10 cellular contexts compared by ENCODE assay signal in genomic region chr20:36097331-36097730, GRCh38. TPM values are rescaled to one million over a fixed set of nuclear protein-coding genes. Genes with fewer than 3 reads are reported as not detected.
A peak's percentile ranks its signal among the peaks of the same experiment; 100 is the strongest.
DNase-seq lines count a peak whose midpoint lies in the region; ATAC-seq and TF ChIP-seq lines count a peak whose summit lies in the region.
"Had no signal": no experiment of that assay in that cellular context is flagged by ENCODE, and none has a peak within 500 bp of the region (broad histone marks: within the 10 kb centered on the region; RNA-seq: fewer than 3 reads in every experiment).

No MANE protein-coding gene starts in this region.

- CTCF ChIA-PET in IMR-90 (lab: Yijun Ruan, JAX) = no interaction called here

- WGBS in IMR-90 (ENCODE audit: extremely low coverage in 2 of 2, insufficient read length in 1 of 2), 2 experiments = 83% methylated on average over 1 of the region's 2 CpGs; no CpG with 5 or more reads in 1 of the 2 experiments
- WGBS in smooth muscle cell (ENCODE audit: low lambda C conversion rate) = 64% methylated on average over 2 of the region's 2 CpGs

- no peak overlapping the region for H2BK15ac ChIP-seq in IMR-90 (ENCODE audit: low read depth, low read length)

- intact Hi-C loops in IMR-90 (cut with micrococcal nuclease) (no loop called here), mucosa of descending colon (cut with DNase I, micrococcal nuclease) (no loop called here)

- no peak overlapping the region for H2BK20ac ChIP-seq in IMR-90 (ENCODE audit: low read depth, low read length)

- no peaks in the 10 kb centered on the region for H3F3A ChIP-seq in smooth muscle cell (ENCODE audit: low read depth)

- no peak overlapping the region for H4K91ac ChIP-seq in IMR-90 (ENCODE audit: insufficient read depth, low read depth, low read length)

- dilution Hi-C loops in IMR-90 (cut with HindIII; ENCODE audit: low sequenced_read_pairs, unreplicated experiment) = no loop called here

- H3K4me1 ChIP-seq in IMR-90 (ENCODE audit: control insufficient read depth, insufficient read depth, low read length) (peaks cover 7% of the 10 kb centered on the region; the same call in 1 of the 2 replicates), mucosa of descending colon (ENCODE audit: low read depth) (peaks cover 59% of the 10 kb centered on the region), smooth muscle cell (ENCODE audit: low read depth) (peaks cover 23% of the 10 kb centered on the region)

- no peak overlapping the region for H3K14ac ChIP-seq in IMR-90 (replicated peaks; ENCODE audit: low read depth, low read length)

- H3K18ac ChIP-seq in IMR-90 (ENCODE audit: low read depth, low read length) = no peak overlapping the region

- in situ Hi-C loops in IMR-90 (cut with MboI; ENCODE audit: low sequenced_read_pairs) = no loop called here

- H3K79me1 ChIP-seq in IMR-90 (ENCODE audit: low read depth in 1 of 2, low read length in 2 of 2) = no peaks in the 10 kb centered on the region

- TF ChIP-seq POLR2A in IMR-90 (IDR thresholded peaks at IDR 0.05; ENCODE audit: low read depth, low read length) = no peak

- no peak overlapping the region for H3K9ac ChIP-seq in IMR-90 (ENCODE audit: low read depth, low read length)
- H3K9ac ChIP-seq in smooth muscle cell (ENCODE audit: low read depth) = no peak overlapping the region

- H3K9me3 ChIP-seq in IMR-90 (ENCODE audit: control insufficient read depth, insufficient read depth, low read length) (no peaks in the 10 kb centered on the region), mucosa of descending colon (no peaks in the 10 kb centered on the region), smooth muscle cell (replicated peaks; ENCODE audit: low read depth) (no peaks in the 10 kb centered on the region)

- H3K56ac ChIP-seq in IMR-90 (ENCODE audit: extremely low read depth, insufficient read depth, low read length) = no peak overlapping the region

- H3K9me1 ChIP-seq in IMR-90 (ENCODE audit: insufficient read depth, low read length) = peaks cover 8% of the 10 kb centered on the region; the same call in 1 of the 2 replicates

- TF ChIP-seq RAD21 in IMR-90 (IDR thresholded peaks at IDR 0.05; ENCODE audit: low read length) = no peak

- no peaks in the 10 kb centered on the region for H3K36me3 ChIP-seq in IMR-90 (ENCODE audit: control insufficient read depth, insufficient read depth, low read length)
- no peaks in the 10 kb centered on the region for H3K36me3 ChIP-seq in mucosa of descending colon (ENCODE audit: low read depth)
- no peaks in the 10 kb centered on the region for H3K36me3 ChIP-seq in smooth muscle cell (ENCODE audit: low read depth)

- ATAC-seq in IMR-90 (ENCODE audit: low read depth) (peak; percentile 21), mucosa of descending colon (peak; percentile 55)
- ATAC-seq: effector memory CD8-positive, alpha-beta T cell had no signal

- no peak overlapping the region for H3K4ac ChIP-seq in IMR-90 (ENCODE audit: low read depth, low read length)

- H2AK9ac ChIP-seq in IMR-90 (replicated peaks; ENCODE audit: low read depth, low read length, poor library complexity) = no peak overlapping the region

- no peak overlapping the region for H3K4me2 ChIP-seq in IMR-90 (ENCODE audit: low read depth, low read length)
- no peak overlapping the region for H3K4me2 ChIP-seq in smooth muscle cell

- H4K5ac ChIP-seq in IMR-90 (ENCODE audit: low read depth, low read length) = no peak overlapping the region

- H3K27me3 ChIP-seq in IMR-90 (ENCODE audit: control insufficient read depth, insufficient read depth, low read length) = peaks cover 27% of the 10 kb centered on the region
- H3K27me3 ChIP-seq in smooth muscle cell (ENCODE audit: low read depth) = peaks cover 25% of the 10 kb centered on the region

- H3K79me2 ChIP-seq in smooth muscle cell (ENCODE audit: low read depth) = no peaks in the 10 kb centered on the region

- H3K27ac ChIP-seq in IMR-90 (ENCODE audit: insufficient read depth, low read length) = no peak overlapping the region
- H3K27ac ChIP-seq in smooth muscle cell (ENCODE audit: low read depth) = no peak overlapping the region

- H3K4me3 ChIP-seq in IMR-90 (ENCODE audit: insufficient read depth, low read depth, low read length) (no peak overlapping the region), choroid plexus epithelial cell (ENCODE audit: low read depth, low read length) (no peak overlapping the region), mucosa of descending colon (no peak overlapping the region), smooth muscle cell (no peak overlapping the region)

- H2AFZ ChIP-seq in IMR-90 (replicated peaks; ENCODE audit: low read length, poor library complexity) = no peak overlapping the region
- H2AFZ ChIP-seq in smooth muscle cell (ENCODE audit: low read depth) = no peak overlapping the region

- DNase-seq in A172 (ENCODE audit: low spot score) = peak; percentile 59
- DNase-seq in IMR-90 = peak; percentile 52
- peak; percentile 68 for DNase-seq in choroid plexus epithelial cell (ENCODE audit: low read depth)
- DNase-seq in mucosa of descending colon = peak in 2 of 3 donors; percentile 46 to 78
- no peak for DNase-seq in stimulated activated CD4-positive, alpha-beta T cell treated with anti-CD3 and anti-CD28 coated beads, Interleukin-2, amount 100 ng/mL, for 24 hours
- DNase-seq in NCI-H2107 treated with DMSO at 0.1 percent for 48 hours (lab: John Stamatoyannopoulos, UW; ENCODE audit: unreplicated experiment) = no peak
- DNase-seq in smooth muscle cell (lab: John Stamatoyannopoulos, UW; ENCODE audit: unreplicated experiment) = no peak
- DNase-seq in NCI-H1092 (lab: John Stamatoyannopoulos, UW) = no peak
- DNase-seq: effector memory CD8-positive, alpha-beta T cell; NCI-H2171 treated with DMSO at 0.1 percent for 48 hours had no signal

- no peak overlapping the region for H2AK5ac ChIP-seq in IMR-90 (ENCODE audit: low read depth, low read length)

- H2BK120ac ChIP-seq in IMR-90 (ENCODE audit: low read depth, low read length) = no peak overlapping the region

- H4K20me1 ChIP-seq in IMR-90 (ENCODE audit: insufficient read depth, low read length) (0 out of 2 replicates have a peak, but pooled peaks cover 2% of the 10 kb centered on the region), smooth muscle cell (ENCODE audit: low read depth) (no peaks in the 10 kb centered on the region)

- H2BK5ac ChIP-seq in IMR-90 (ENCODE audit: low read depth, low read length, poor library complexity, severe bottlenecking) = no peak overlapping the region

- TF ChIP-seq CTCF in IMR-90 (conservative IDR thresholded peaks at IDR 0.05; ENCODE audit: low read depth, low read length) (no peak), choroid plexus epithelial cell (conservative IDR thresholded peaks at IDR 0.05; ENCODE audit: low read depth, low read length) (no peak), mucosa of descending colon (IDR thresholded peaks at IDR 0.05) (no peak), smooth muscle cell (IDR thresholded peaks at IDR 0.05; ENCODE audit: borderline replicate concordance, insufficient read depth, poor library complexity, severe bottlenecking) (no peak)

- BruUV-seq in IMR-90 (replicated peaks; lab: Mats Ljungman, UMichigan) = no TSS peak

- no peak overlapping the region for H3K23ac ChIP-seq in IMR-90 (ENCODE audit: low read depth, low read length)

- POLR2A ChIA-PET in IMR-90 (lab: Charles Lee; ENCODE audit: unreplicated experiment) = no interaction called here

- H4K8ac ChIP-seq in IMR-90 (ENCODE audit: low read depth in 2 of 2, low read length in 2 of 2) = no peak overlapping the region

TF ChIP-seq in IMR-90, 13 proteins besides CTCF, POLR2A, EP300 and RAD21:
- TF ChIP-seq CHD1 (IDR thresholded peaks at IDR 0.05; ENCODE audit: low read depth, low read length) (no peak), USF2 (IDR thresholded peaks at IDR 0.05; ENCODE audit: low read depth, low read length) (no peak)

RNA-seq across cellular contexts. Expression of gene EPB41L1, which starts 57.2 kb away (rescaled TPM):
- total RNA-seq in A172 (2014; rRNA removed; shearing (Covaris generic)) = 32.2 and 43.2 TPM in 2 replicates
- 12.5 and 13.9 TPM in 2 replicates for total RNA-seq in IMR-90 (2012; rRNA removed)
- 33.6 and 33.7 TPM in 2 replicates for polyA plus RNA-seq in IMR-90 (2012; rRNA removed)
- 25.6 and 29.3 TPM in 2 replicates for polyA plus RNA-seq in IMR-90 (2012; cell fraction: cytosol; rRNA removed)
- polyA plus RNA-seq in IMR-90 (2012; cell fraction: nucleus; rRNA removed; ENCODE audit: low replicate concordance) = 15.7 and 18.4 TPM in 2 replicates
- 10 to 100 TPM; 41.0 to 95.3 (median 71.7) TPM for total RNA-seq in mucosa of descending colon
- total RNA-seq in smooth muscle cell = 18.0 and 29.4 TPM in 2 replicates
- polyA plus RNA-seq in smooth muscle cell = 14.8 and 20.4 TPM in 2 replicates

Comparison
In these comparisons a context has a peak if more than half of its experiments do, and no peak if none do; other contexts are left out.
1. DNase-seq: peak in A172 (single experiment), IMR-90 (single experiment), choroid plexus epithelial cell (single experiment) and mucosa of descending colon (2 of 3); none in stimulated activated CD4-positive, alpha-beta T cell treated with anti-CD3 and anti-CD28 coated beads, Interleukin-2, amount 100 ng/mL, for 24 hours (0 of 2), NCI-H2107 treated with DMSO at 0.1 percent for 48 hours (single experiment), smooth muscle cell (single experiment) and NCI-H1092 (single experiment).